In the genomic region with DNA sequence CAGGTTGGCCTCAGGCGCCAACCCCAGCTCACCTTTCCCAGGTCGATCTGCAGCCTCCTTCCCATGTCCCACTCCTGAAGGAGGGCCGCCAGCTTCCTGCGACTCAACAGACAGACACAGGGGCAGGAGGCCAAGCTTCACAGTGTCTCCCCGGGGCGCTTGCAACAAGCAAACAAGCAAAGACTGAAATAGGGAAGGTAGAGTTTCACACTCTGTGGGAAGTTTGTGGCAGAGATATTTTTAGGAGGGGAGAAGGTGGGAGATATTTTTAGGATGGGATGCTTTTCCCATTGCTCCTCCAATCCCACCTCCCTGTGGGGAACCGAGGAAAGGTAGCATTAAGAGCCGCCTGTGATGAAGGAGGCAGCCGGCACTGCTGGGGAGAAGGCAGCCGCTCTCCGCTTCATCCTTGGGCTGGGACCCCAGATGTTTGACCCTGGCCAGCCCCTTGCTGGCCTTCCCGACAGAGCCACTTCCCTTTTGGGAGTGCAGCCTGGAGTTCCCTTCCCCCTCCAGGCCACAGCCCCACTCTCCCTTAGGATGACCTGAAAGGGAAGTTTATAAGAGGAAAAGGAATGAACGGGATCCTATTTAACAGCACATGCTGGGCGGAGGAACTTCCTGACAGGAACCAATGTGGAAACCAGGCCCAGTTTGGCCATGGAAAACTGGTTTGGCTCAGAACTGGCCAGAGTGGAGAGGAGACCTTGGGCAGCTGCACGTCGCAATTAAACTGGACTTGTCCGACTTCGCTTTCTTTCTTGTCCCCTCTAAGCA, we compare ENCODE assay signal across 16 cellular contexts.
DNase-seq lines count a peak whose midpoint lies in the region; TF ChIP-seq lines count a peak whose summit lies in the region.
"Had no signal": no experiment of that assay in that cellular context is flagged by ENCODE, and none has a peak within 500 bp of the region (broad histone marks: within the 10 kb centered on the region; RNA-seq: fewer than 3 reads in every experiment).

No MANE protein-coding gene starts in this region.

- H3K9me3 ChIP-seq in HUES48 (ENCODE audit: control insufficient read depth, insufficient read depth, low read length) (no peaks in the 10 kb centered on the region), mesenchymal stem cell (ENCODE audit: control insufficient read depth, low read length) (no peaks in the 10 kb centered on the region), spleen (no peaks in the 10 kb centered on the region)

- TF ChIP-seq POLR2A in spleen (IDR thresholded peaks at IDR 0.05), result no peak

- no peak overlapping the region for H2BK15ac ChIP-seq in mesenchymal stem cell (ENCODE audit: low read depth, poor library complexity, severe bottlenecking)

- H2BK5ac ChIP-seq in mesenchymal stem cell (ENCODE audit: low read depth, low read length, poor library complexity, severe bottlenecking), result no peak overlapping the region

- H3K4me3 Mint-ChIP-seq in activated naive CD4-positive, alpha-beta T cell treated with anti-CD3 and anti-CD28 coated beads for 36 hours, result no peak overlapping the region
- H3K4me3 Mint-ChIP-seq: activated naive CD8-positive, alpha-beta T cell; B cell had no signal

- H3K4ac ChIP-seq in mesenchymal stem cell (ENCODE audit: low read depth in 1 of 2, low read length in 2 of 2), result no peak overlapping the region

- CTCF ChIA-PET in activated naive CD4-positive, alpha-beta T cell treated with anti-CD3 and anti-CD28 coated beads for 36 hours (lab: Charles Lee), result no interaction called here

- no peak overlapping the region for H3K27ac Mint-ChIP-seq in activated naive CD4-positive, alpha-beta T cell treated with anti-CD3 and anti-CD28 coated beads for 36 hours
- H3K27ac Mint-ChIP-seq: activated naive CD8-positive, alpha-beta T cell; B cell had no signal

- H2AK5ac ChIP-seq in mesenchymal stem cell (ENCODE audit: low read length, severe bottlenecking), result no peak overlapping the region

- H3K27me3 ChIP-seq in HUES48 (ENCODE audit: control insufficient read depth, insufficient read depth, low read length) (no peaks in the 10 kb centered on the region), mesenchymal stem cell (ENCODE audit: control insufficient read depth in 1 of 2, insufficient read depth in 1 of 2, low read length in 2 of 2) (peaks cover 3 to 73% of the 10 kb centered on the region in 2 experiments), spleen (replicated peaks in 1 of 7) (no peaks in the 10 kb centered on the region)

- H3K27me3 Mint-ChIP-seq in activated naive CD4-positive, alpha-beta T cell treated with anti-CD3 and anti-CD28 coated beads for 36 hours (ENCODE audit: low read depth), result no peaks in the 10 kb centered on the region
- H3K27me3 Mint-ChIP-seq: activated naive CD8-positive, alpha-beta T cell had no signal

- H2AFZ ChIP-seq in mesenchymal stem cell (ENCODE audit: low read depth, low read length), result no peak overlapping the region

- TF ChIP-seq CTCF in epithelial cell of esophagus (IDR thresholded peaks at IDR 0.05; ENCODE audit: insufficient read depth, low read depth, low read length, missing control alignments), result no peak
- TF ChIP-seq CTCF in spleen (IDR thresholded peaks at IDR 0.05 in 8 of 11, conservative IDR thresholded peaks at IDR 0.05 in 3 of 11), result no peak

- no peak overlapping the region for H2BK12ac ChIP-seq in mesenchymal stem cell (ENCODE audit: low read length in 2 of 2)

- H3K27ac ChIP-seq in HUES48 (ENCODE audit: low read depth, low read length) (peak overlapping the region; percentile 24), mesenchymal stem cell (ENCODE audit: low read length, poor library complexity, severe bottlenecking) (no peak overlapping the region), spleen (peak overlapping the region in 7 of 8 donors; percentile 57 to 89 (median 78))

- no peaks in the 10 kb centered on the region for H3K9me3 Mint-ChIP-seq in activated naive CD4-positive, alpha-beta T cell treated with anti-CD3 and anti-CD28 coated beads for 36 hours

- intact Hi-C loops in spleen (cut with DNase I; ENCODE audit: low total_unique reads), result no loop called here
- intact Hi-C loops in activated naive CD4-positive, alpha-beta T cell treated with anti-CD3 and anti-CD28 coated beads for 36 hours (cut with micrococcal nuclease), result no loop called here

- 76% methylated on average over 17 of the region's 18 CpGs for WGBS in mesenchymal stem cell
- WGBS in spleen, 5 donors, result 52 to 58% (median 55%) methylated on average over 18 of the region's 18 CpGs

- no peaks in the 10 kb centered on the region for H3K36me3 Mint-ChIP-seq in activated naive CD4-positive, alpha-beta T cell treated with anti-CD3 and anti-CD28 coated beads for 36 hours (ENCODE audit: low read depth)
- H3K36me3 Mint-ChIP-seq: activated naive CD8-positive, alpha-beta T cell had no signal

- DNase-seq in epithelial cell of esophagus (ENCODE audit: low read depth) (peak; percentile 24), mesenchymal stem cell (no peak), spleen (peak; percentile 75), DMS79 treated with DMSO at 0.1 percent for 48 hours (lab: John Stamatoyannopoulos, UW) (no peak), T1000 (lab: John Stamatoyannopoulos, UW) (no peak)
- DNase-seq in activated effector memory CD4-positive, alpha-beta T cell treated with anti-CD3 and anti-CD28 coated beads, Interleukin-2, amount 50 U/mL, for 16 hours, result no peak
- no peak for DNase-seq in activated naive CD4-positive, alpha-beta T cell treated with anti-CD3 and anti-CD28 coated beads for 36 hours
- DNase-seq: Kasumi-1; NCI-H1694; NCI-H526 treated with DMSO at 0.1 percent for 48 hours; stimulated activated CD4-positive, alpha-beta T cell treated with anti-CD3 and anti-CD28 coated beads, Interleukin-12 subunit alpha, Interleukin-12 subunit beta, amount 100 ng/mL, for 4 hours; T-helper 9 cell had no signal

- H3K23ac ChIP-seq in mesenchymal stem cell (ENCODE audit: low read length in 2 of 2), result no peak overlapping the region

- peaks cover 7% of the 10 kb centered on the region; the same call in 1 of the 2 replicates for H3K4me1 ChIP-seq in HUES48 (ENCODE audit: control insufficient read depth, insufficient read depth, low read length)
- H3K4me1 ChIP-seq in mesenchymal stem cell (ENCODE audit: control insufficient read depth, insufficient read depth, low read depth, low read length), result no peaks in the 10 kb centered on the region
- H3K4me1 ChIP-seq in spleen, result peaks cover 0 to 52% (median 12%) of the 10 kb centered on the region in 6 donors

- no peaks in the 10 kb centered on the region for H3K79me1 ChIP-seq in mesenchymal stem cell (replicated peaks; ENCODE audit: low read length, poor library complexity, severe bottlenecking)

- H3K18ac ChIP-seq in mesenchymal stem cell (ENCODE audit: low read depth in 1 of 2, low read length in 2 of 2), result no peak overlapping the region

- no peak overlapping the region for H3K9ac ChIP-seq in HUES48 (ENCODE audit: low read depth, low read length)
- H3K9ac ChIP-seq in mesenchymal stem cell (ENCODE audit: low read length), result peak overlapping the region; percentile 70

- H3K14ac ChIP-seq in mesenchymal stem cell (ENCODE audit: low read length in 2 of 2), result no peak overlapping the region

- H2BK120ac ChIP-seq in mesenchymal stem cell (ENCODE audit: low read depth, low read length), result no peak overlapping the region

- no peaks in the 10 kb centered on the region for H3K36me3 ChIP-seq in HUES48 (ENCODE audit: control insufficient read depth, insufficient read depth, low read length)
- H3K36me3 ChIP-seq in mesenchymal stem cell (ENCODE audit: control insufficient read depth in 1 of 2, insufficient read depth in 2 of 2, low read depth in 1 of 2, low read length in 2 of 2), result no peaks in the 10 kb centered on the region
- no peaks in the 10 kb centered on the region for H3K36me3 ChIP-seq in spleen

- H3K4me1 Mint-ChIP-seq in activated naive CD4-positive, alpha-beta T cell treated with anti-CD3 and anti-CD28 coated beads for 36 hours (ENCODE audit: low read depth), result no peaks in the 10 kb centered on the region
- H3K4me1 Mint-ChIP-seq: B cell had no signal

- no peak overlapping the region for H4K91ac ChIP-seq in mesenchymal stem cell (ENCODE audit: low read length)

- no peak overlapping the region for H3K4me3 ChIP-seq in HUES48 (ENCODE audit: low read depth, low read length)
- no peak overlapping the region for H3K4me3 ChIP-seq in epithelial cell of esophagus (ENCODE audit: low read length)
- H3K4me3 ChIP-seq in mesenchymal stem cell (ENCODE audit: insufficient read depth in 1 of 2, low read depth in 1 of 2, low read length in 2 of 2), result peak overlapping the region in 1 of 2 experiments; percentile 15
- no peak overlapping the region for H3K4me3 ChIP-seq in spleen
- H3K4me3 ChIP-seq: GM12878 had no signal

- no peak overlapping the region for H4K8ac ChIP-seq in mesenchymal stem cell (ENCODE audit: low read length)

- H3K4me2 ChIP-seq in mesenchymal stem cell (ENCODE audit: low read length, poor library complexity, severe bottlenecking), result no peak overlapping the region

Comparison
In these comparisons a context has a peak if more than half of its experiments do, and no peak if none do; other contexts are left out.
1. DNase-seq: peak in epithelial cell of esophagus (single experiment) and spleen (single experiment); none in mesenchymal stem cell (single experiment), DMS79 treated with DMSO at 0.1 percent for 48 hours (single experiment), activated effector memory CD4-positive, alpha-beta T cell treated with anti-CD3 and anti-CD28 coated beads, Interleukin-2, amount 50 U/mL, for 16 hours (single experiment), T1000 (single experiment) and activated naive CD4-positive, alpha-beta T cell treated with anti-CD3 and anti-CD28 coated beads for 36 hours (single experiment).